1 cellular context compared by ENCODE assay signal in the genomic region with DNA sequence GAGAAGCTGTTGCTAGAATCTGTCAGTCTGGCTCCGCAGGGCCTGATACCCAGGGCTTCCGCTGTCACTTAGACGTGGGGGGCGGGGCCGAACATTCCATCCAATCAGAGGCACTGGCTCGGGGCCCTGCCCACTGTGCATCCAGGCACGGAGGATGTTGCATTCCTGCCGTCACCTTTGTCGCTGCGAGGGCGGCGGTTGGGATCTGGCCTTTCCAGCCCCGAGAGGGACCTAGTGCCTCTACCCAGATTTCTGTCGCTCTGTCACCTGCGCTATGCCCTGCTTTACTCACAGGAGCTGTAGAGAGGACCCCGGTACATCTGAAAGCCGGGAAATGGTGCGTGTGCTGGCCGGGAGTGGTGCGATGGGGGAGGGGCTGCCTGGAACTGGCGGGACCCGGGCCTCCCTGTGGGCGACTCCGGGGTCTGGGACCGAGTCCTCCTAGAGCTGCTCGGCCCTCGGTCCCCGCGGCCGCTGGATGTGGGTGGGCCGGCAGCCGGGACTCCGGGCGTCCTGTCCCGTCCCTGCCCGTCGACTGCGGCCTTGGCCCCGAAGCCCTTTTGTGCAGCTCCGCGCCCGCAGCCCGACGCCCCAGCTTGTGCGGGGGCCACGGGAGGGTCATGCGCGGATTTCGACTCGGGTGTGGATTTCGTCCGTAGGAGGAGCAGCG.
TF ChIP-seq lines count a peak whose summit lies in the region.

A gene (plus strand): TSS at position 133 of the 670 bp plus-strand sequence. CDS start 142 bp downstream, at position 275.

TF ChIP-seq in HepG2, 621 proteins besides CTCF, POLR2A, EP300 and RAD21 (continued from another document and continues in another):
- no peak for TF ChIP-seq U2AF2 (IDR thresholded peaks at IDR 0.05; ENCODE audit: low read depth, low read length)
- no peak for TF ChIP-seq ZMYM2 (CRISPR knock-in tag; IDR thresholded peaks at IDR 0.05)
- TF ChIP-seq CC2D1A (CRISPR knock-in tag; IDR thresholded peaks at IDR 0.05), result 0 out of 2 replicates have a peak, but pooled peaks have one; percentile 67
- TF ChIP-seq SP1 (IDR thresholded peaks at IDR 0.05), result no peak
- TF ChIP-seq SP1 (CRISPR knock-in tag; IDR thresholded peaks at IDR 0.05), result peak; percentile 85
- TF ChIP-seq ASH2L (IDR thresholded peaks at IDR 0.05; ENCODE audit: insufficient read length, low read depth, low read length), result peak; percentile 49
- peak; percentile 18; the same call in 1 of the 2 replicates for TF ChIP-seq KMT2B (CRISPR knock-in tag; IDR thresholded peaks at IDR 0.05)
- 0 out of 2 replicates have a peak, but pooled peaks have one; percentile 49 for TF ChIP-seq ZBTB42 (CRISPR knock-in tag; IDR thresholded peaks at IDR 0.05)
- no peak for TF ChIP-seq ZNF614 (CRISPR knock-in tag; IDR thresholded peaks at IDR 0.05; ENCODE audit: borderline replicate concordance)
- no peak for TF ChIP-seq CHD2 (IDR thresholded peaks at IDR 0.05; ENCODE audit: low read depth, low read length)
- TF ChIP-seq ZNF782 (CRISPR knock-in tag; IDR thresholded peaks at IDR 0.05; ENCODE audit: borderline replicate concordance), result peak; percentile 60; the same call in 1 of the 2 replicates
- 0 out of 2 replicates have a peak, but pooled peaks have one; percentile 9 for TF ChIP-seq NCOA2 (CRISPR knock-in tag; IDR thresholded peaks at IDR 0.05)
- TF ChIP-seq, protein P1, sequence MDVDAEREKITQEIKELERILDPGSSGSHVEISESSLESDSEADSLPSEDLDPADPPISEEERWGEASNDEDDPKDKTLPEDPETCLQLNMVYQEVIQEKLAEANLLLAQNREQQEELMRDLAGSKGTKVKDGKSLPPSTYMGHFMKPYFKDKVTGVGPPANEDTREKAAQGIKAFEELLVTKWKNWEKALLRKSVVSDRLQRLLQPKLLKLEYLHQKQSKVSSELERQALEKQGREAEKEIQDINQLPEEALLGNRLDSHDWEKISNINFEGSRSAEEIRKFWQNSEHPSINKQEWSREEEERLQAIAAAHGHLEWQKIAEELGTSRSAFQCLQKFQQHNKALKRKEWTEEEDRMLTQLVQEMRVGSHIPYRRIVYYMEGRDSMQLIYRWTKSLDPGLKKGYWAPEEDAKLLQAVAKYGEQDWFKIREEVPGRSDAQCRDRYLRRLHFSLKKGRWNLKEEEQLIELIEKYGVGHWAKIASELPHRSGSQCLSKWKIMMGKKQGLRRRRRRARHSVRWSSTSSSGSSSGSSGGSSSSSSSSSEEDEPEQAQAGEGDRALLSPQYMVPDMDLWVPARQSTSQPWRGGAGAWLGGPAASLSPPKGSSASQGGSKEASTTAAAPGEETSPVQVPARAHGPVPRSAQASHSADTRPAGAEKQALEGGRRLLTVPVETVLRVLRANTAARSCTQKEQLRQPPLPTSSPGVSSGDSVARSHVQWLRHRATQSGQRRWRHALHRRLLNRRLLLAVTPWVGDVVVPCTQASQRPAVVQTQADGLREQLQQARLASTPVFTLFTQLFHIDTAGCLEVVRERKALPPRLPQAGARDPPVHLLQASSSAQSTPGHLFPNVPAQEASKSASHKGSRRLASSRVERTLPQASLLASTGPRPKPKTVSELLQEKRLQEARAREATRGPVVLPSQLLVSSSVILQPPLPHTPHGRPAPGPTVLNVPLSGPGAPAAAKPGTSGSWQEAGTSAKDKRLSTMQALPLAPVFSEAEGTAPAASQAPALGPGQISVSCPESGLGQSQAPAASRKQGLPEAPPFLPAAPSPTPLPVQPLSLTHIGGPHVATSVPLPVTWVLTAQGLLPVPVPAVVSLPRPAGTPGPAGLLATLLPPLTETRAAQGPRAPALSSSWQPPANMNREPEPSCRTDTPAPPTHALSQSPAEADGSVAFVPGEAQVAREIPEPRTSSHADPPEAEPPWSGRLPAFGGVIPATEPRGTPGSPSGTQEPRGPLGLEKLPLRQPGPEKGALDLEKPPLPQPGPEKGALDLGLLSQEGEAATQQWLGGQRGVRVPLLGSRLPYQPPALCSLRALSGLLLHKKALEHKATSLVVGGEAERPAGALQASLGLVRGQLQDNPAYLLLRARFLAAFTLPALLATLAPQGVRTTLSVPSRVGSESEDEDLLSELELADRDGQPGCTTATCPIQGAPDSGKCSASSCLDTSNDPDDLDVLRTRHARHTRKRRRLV (CRISPR knock-in tag; IDR thresholded peaks at IDR 0.05), result no peak
- TF ChIP-seq HES4 (CRISPR knock-in tag; IDR thresholded peaks at IDR 0.05; ENCODE audit: borderline replicate concordance), result peak; percentile 59; the same call in 1 of the 2 replicates
- 0 out of 2 replicates have a peak, but pooled peaks have one; percentile 33 for TF ChIP-seq GATA4 (IDR thresholded peaks at IDR 0.05; ENCODE audit: borderline replicate concordance, low read depth)
- TF ChIP-seq ZNF775 (CRISPR knock-in tag; IDR thresholded peaks at IDR 0.05; ENCODE audit: borderline replicate concordance), result no peak
- TF ChIP-seq CBX2 (IDR thresholded peaks at IDR 0.05; ENCODE audit: low read depth, low read length), result no peak
- 0 out of 2 replicates have a peak, but pooled peaks have one; percentile 47 for TF ChIP-seq CBX2 (CRISPR knock-in tag; IDR thresholded peaks at IDR 0.05; ENCODE audit: low read depth)
- 0 out of 2 replicates have a peak, but pooled peaks have one; percentile 55 for TF ChIP-seq MIER3 (CRISPR knock-in tag; IDR thresholded peaks at IDR 0.05; ENCODE audit: borderline replicate concordance)
- peak; percentile 73; the same call in 1 of the 2 replicates for TF ChIP-seq ARNT2 (CRISPR knock-in tag; IDR thresholded peaks at IDR 0.05; ENCODE audit: low read depth)
- TF ChIP-seq ATF1 (CRISPR knock-in tag; IDR thresholded peaks at IDR 0.05), result 0 out of 2 replicates have a peak, but pooled peaks have one; percentile 0
- TF ChIP-seq ZNF333 (CRISPR knock-in tag; IDR thresholded peaks at IDR 0.05; ENCODE audit: borderline replicate concordance), result no peak
- TF ChIP-seq, protein P2, sequence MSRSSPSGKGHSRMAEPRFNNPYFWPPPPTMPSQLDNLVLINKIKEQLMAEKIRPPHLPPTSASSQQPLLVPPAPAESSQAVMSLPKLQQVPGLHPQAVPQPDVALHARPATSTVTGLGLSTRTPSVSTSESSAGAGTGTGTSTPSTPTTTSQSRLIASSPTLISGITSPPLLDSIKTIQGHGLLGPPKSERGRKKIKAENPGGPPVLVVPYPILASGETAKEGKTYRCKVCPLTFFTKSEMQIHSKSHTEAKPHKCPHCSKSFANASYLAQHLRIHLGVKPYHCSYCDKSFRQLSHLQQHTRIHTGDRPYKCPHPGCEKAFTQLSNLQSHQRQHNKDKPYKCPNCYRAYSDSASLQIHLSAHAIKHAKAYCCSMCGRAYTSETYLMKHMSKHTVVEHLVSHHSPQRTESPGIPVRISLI (CRISPR knock-in tag; IDR thresholded peaks at IDR 0.05; ENCODE audit: borderline replicate concordance), result peak; percentile 10; the same call in 1 of the 2 replicates
- TF ChIP-seq TCF7L2 (IDR thresholded peaks at IDR 0.05; ENCODE audit: low read depth, low read length), result no peak
- peak; percentile 85 for TF ChIP-seq ZFX (CRISPR knock-in tag; IDR thresholded peaks at IDR 0.05; ENCODE audit: low read depth)
- TF ChIP-seq, protein P3, sequence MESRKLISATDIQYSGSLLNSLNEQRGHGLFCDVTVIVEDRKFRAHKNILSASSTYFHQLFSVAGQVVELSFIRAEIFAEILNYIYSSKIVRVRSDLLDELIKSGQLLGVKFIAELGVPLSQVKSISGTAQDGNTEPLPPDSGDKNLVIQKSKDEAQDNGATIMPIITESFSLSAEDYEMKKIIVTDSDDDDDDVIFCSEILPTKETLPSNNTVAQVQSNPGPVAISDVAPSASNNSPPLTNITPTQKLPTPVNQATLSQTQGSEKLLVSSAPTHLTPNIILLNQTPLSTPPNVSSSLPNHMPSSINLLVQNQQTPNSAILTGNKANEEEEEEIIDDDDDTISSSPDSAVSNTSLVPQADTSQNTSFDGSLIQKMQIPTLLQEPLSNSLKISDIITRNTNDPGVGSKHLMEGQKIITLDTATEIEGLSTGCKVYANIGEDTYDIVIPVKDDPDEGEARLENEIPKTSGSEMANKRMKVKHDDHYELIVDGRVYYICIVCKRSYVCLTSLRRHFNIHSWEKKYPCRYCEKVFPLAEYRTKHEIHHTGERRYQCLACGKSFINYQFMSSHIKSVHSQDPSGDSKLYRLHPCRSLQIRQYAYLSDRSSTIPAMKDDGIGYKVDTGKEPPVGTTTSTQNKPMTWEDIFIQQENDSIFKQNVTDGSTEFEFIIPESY (CRISPR knock-in tag; IDR thresholded peaks at IDR 0.05), result no peak
- TF ChIP-seq ZNF331 (CRISPR knock-in tag; IDR thresholded peaks at IDR 0.05), result 0 out of 2 replicates have a peak, but pooled peaks have one; percentile 11
- 0 out of 2 replicates have a peak, but pooled peaks have one; percentile 19 for TF ChIP-seq ZNF572 (CRISPR knock-in tag; IDR thresholded peaks at IDR 0.05)
- peak; percentile 82; the same call in 1 of the 2 replicates for TF ChIP-seq ZNF891 (CRISPR knock-in tag; IDR thresholded peaks at IDR 0.05)
- TF ChIP-seq, protein P4, sequence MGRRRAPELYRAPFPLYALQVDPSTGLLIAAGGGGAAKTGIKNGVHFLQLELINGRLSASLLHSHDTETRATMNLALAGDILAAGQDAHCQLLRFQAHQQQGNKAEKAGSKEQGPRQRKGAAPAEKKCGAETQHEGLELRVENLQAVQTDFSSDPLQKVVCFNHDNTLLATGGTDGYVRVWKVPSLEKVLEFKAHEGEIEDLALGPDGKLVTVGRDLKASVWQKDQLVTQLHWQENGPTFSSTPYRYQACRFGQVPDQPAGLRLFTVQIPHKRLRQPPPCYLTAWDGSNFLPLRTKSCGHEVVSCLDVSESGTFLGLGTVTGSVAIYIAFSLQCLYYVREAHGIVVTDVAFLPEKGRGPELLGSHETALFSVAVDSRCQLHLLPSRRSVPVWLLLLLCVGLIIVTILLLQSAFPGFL (CRISPR knock-in tag; IDR thresholded peaks at IDR 0.05), result 0 out of 2 replicates have a peak, but pooled peaks have one; percentile 63
- peak; percentile 84; the same call in 1 of the 2 replicates for TF ChIP-seq MTA1 (CRISPR knock-in tag; IDR thresholded peaks at IDR 0.05; ENCODE audit: borderline replicate concordance)
- TF ChIP-seq DMAP1 (CRISPR knock-in tag; IDR thresholded peaks at IDR 0.05), result peak; percentile 48; the same call in 1 of the 2 replicates
- TF ChIP-seq ZNF136 (CRISPR knock-in tag; IDR thresholded peaks at IDR 0.05; ENCODE audit: low read depth), result peak; percentile 88; the same call in 1 of the 2 replicates
- peak; percentile 8; the same call in 1 of the 2 replicates for TF ChIP-seq FOSL2 (CRISPR knock-in tag; IDR thresholded peaks at IDR 0.05)
- TF ChIP-seq ZNF724P (CRISPR knock-in tag; IDR thresholded peaks at IDR 0.05; ENCODE audit: borderline replicate concordance), result peak; percentile 86
- TF ChIP-seq ZNF607 (CRISPR knock-in tag; IDR thresholded peaks at IDR 0.05; ENCODE audit: borderline replicate concordance), result peak; percentile 88
- 0 out of 2 replicates have a peak, but pooled peaks have one; percentile 21 for TF ChIP-seq ZMAT3 (CRISPR knock-in tag; conservative IDR thresholded peaks at IDR 0.05)
- TF ChIP-seq ZNF557 (CRISPR knock-in tag; IDR thresholded peaks at IDR 0.05), result 0 out of 2 replicates have a peak, but pooled peaks have one; percentile 56
- TF ChIP-seq ZBTB20 (CRISPR knock-in tag; IDR thresholded peaks at IDR 0.05; ENCODE audit: borderline replicate concordance, low read depth), result peak; percentile 64; the same call in 1 of the 2 replicates
- TF ChIP-seq SOX13 (IDR thresholded peaks at IDR 0.05), result no peak
- no peak for TF ChIP-seq SOX13 (CRISPR knock-in tag; conservative IDR thresholded peaks at IDR 0.05 in 1 of 2, IDR thresholded peaks at IDR 0.05 in 1 of 2)
- peak; percentile 67; the same call in 1 of the 2 replicates for TF ChIP-seq ZNF337 (CRISPR knock-in tag; IDR thresholded peaks at IDR 0.05; ENCODE audit: borderline replicate concordance, low read depth)
- TF ChIP-seq, protein P5, sequence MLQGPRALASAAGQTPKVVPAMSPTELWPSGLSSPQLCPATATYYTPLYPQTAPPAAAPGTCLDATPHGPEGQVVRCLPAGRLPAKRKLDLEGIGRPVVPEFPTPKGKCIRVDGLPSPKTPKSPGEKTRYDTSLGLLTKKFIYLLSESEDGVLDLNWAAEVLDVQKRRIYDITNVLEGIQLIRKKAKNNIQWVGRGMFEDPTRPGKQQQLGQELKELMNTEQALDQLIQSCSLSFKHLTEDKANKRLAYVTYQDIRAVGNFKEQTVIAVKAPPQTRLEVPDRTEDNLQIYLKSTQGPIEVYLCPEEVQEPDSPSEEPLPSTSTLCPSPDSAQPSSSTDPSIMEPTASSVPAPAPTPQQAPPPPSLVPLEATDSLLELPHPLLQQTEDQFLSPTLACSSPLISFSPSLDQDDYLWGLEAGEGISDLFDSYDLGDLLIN (CRISPR knock-in tag; IDR thresholded peaks at IDR 0.05; ENCODE audit: borderline replicate concordance), result 0 out of 2 replicates have a peak, but pooled peaks have one; percentile 42
- TF ChIP-seq ZNF263 (CRISPR knock-in tag; IDR thresholded peaks at IDR 0.05), result 0 out of 2 replicates have a peak, but pooled peaks have one; percentile 24
- TF ChIP-seq, protein P6, sequence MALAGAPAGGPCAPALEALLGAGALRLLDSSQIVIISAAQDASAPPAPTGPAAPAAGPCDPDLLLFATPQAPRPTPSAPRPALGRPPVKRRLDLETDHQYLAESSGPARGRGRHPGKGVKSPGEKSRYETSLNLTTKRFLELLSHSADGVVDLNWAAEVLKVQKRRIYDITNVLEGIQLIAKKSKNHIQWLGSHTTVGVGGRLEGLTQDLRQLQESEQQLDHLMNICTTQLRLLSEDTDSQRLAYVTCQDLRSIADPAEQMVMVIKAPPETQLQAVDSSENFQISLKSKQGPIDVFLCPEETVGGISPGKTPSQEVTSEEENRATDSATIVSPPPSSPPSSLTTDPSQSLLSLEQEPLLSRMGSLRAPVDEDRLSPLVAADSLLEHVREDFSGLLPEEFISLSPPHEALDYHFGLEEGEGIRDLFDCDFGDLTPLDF (CRISPR knock-in tag; IDR thresholded peaks at IDR 0.05), result no peak
- TF ChIP-seq POLR2AphosphoS5 (IDR thresholded peaks at IDR 0.05; ENCODE audit: low read depth, low read length), result peak; percentile 73
- peak; percentile 83; the same call in 1 of the 2 replicates for TF ChIP-seq TBX2 (CRISPR knock-in tag; IDR thresholded peaks at IDR 0.05; ENCODE audit: borderline replicate concordance)
- TF ChIP-seq FIP1L1 (IDR thresholded peaks at IDR 0.05; ENCODE audit: borderline replicate concordance, insufficient read depth, low read depth, low read length), result no peak
